In genomic region chr7:92715963-92716362, GRCh38 we compare ENCODE assay signal across 15 cellular contexts.
"Had no signal": no experiment of that assay in that cellular context is flagged by ENCODE, and none has a peak within 500 bp of the region (broad histone marks: within the 10 kb centered on the region; RNA-seq: fewer than 3 reads in every experiment).

No MANE protein-coding gene starts in this region.

- H3K27me3 Mint-ChIP-seq: activated CD4-positive, alpha-beta memory T cell treated with anti-CD3 and anti-CD28 coated beads for 36 hours; brain; naive thymus-derived CD4-positive, alpha-beta T cell had no signal

- H3K27me3 ChIP-seq: stomach, vagina had no signal

- H3K36me3 ChIP-seq: stomach, thoracic aorta, vagina had no signal

- H3K9me3 Mint-ChIP-seq: activated CD4-positive, alpha-beta memory T cell treated with anti-CD3 and anti-CD28 coated beads for 36 hours; activated T-cell treated with anti-CD3 and anti-CD28 coated beads, Interleukin-2, amount 50 U/mL, for 4 hours; brain; naive thymus-derived CD4-positive, alpha-beta T cell had no signal

- H3K4me3 ChIP-seq: stomach, thoracic aorta, vagina had no signal

- ATAC-seq: activated T-cell treated with anti-CD3 and anti-CD28 coated beads, Interleukin-2, amount 50 U/mL, for 4 hours; esophagus mucosa; naive thymus-derived CD4-positive, alpha-beta T cell had no signal

- H3K9me3 ChIP-seq: stomach, thoracic aorta, vagina had no signal

- H3K27ac ChIP-seq: vagina had no signal

- FAIRE-seq: islet of Langerhans had no signal

- DNase-seq: activated CD4-positive, alpha-beta memory T cell treated with anti-CD3 and anti-CD28 coated beads for 36 hours; activated CD4-positive, alpha-beta T cell treated with anti-CD3 and anti-CD28 coated beads for 1 hour; activated T-cell treated with anti-CD3 and anti-CD28 coated beads, Interleukin-2, amount 50 U/mL, for 4 hours; amniotic stem cell; head of caudate nucleus; mammary epithelial cell; naive thymus-derived CD4-positive, alpha-beta T cell; stimulated activated CD4-positive, alpha-beta T cell treated with anti-CD3 and anti-CD28 coated beads, Interleukin-2, amount 100 ng/mL, for 48 hours; stomach; T-helper 9 cell had no signal

- H3K27ac Mint-ChIP-seq: activated CD4-positive, alpha-beta memory T cell treated with anti-CD3 and anti-CD28 coated beads for 36 hours had no signal

- H3K36me3 Mint-ChIP-seq: brain had no signal

- H3K4me3 Mint-ChIP-seq: activated CD4-positive, alpha-beta memory T cell treated with anti-CD3 and anti-CD28 coated beads for 36 hours; activated T-cell treated with anti-CD3 and anti-CD28 coated beads, Interleukin-2, amount 50 U/mL, for 4 hours; brain; naive thymus-derived CD4-positive, alpha-beta T cell had no signal
